29 cellular contexts compared by ENCODE assay signal in genomic region chr3:34066328-34066727, GRCh38.
DNase-seq lines count a peak whose midpoint lies in the region; ATAC-seq, FAIRE-seq and TF ChIP-seq lines count a peak whose summit lies in the region.
"Had no signal": no experiment of that assay in that cellular context is flagged by ENCODE, and none has a peak within 500 bp of the region (broad histone marks: within the 10 kb centered on the region; RNA-seq: fewer than 3 reads in every experiment).

No MANE protein-coding gene starts in this region.

- H3K4me3 ChIP-seq in GM12878 = no peak overlapping the region
- no peak overlapping the region for H3K4me3 ChIP-seq in tibial artery
- H3K4me3 ChIP-seq: MG63, PC-9 had no signal

- SMC1A ChIA-PET in GM12878 (lab: Charles Lee; ENCODE audit: uncharacterized antibody, unreplicated experiment) = interaction anchor here (1.1 to 1.9 kb wide), 4 partner anchors 9 to 49 kb away, joined by 3 to 5 read pairs (median 4); no protein-coding TSS in a partner anchor

- H4K20me1 ChIP-seq in GM12878 (ENCODE audit: control insufficient read depth, insufficient read depth) = no peaks in the 10 kb centered on the region

- no TSS peak for BruUV-seq in GM12878 (replicated peaks; lab: Mats Ljungman, UMichigan)

- H3K79me2 ChIP-seq in GM12878 (ENCODE audit: control insufficient read depth, insufficient read depth, low read length) = no peaks in the 10 kb centered on the region

- in situ Hi-C loops in GM12878 (cut with MboI) = no loop called here

- TF ChIP-seq POLR2A in GM12878 (IDR thresholded peaks at IDR 0.05; ENCODE audit: low read depth, low read length) = no peak

- no peak for TF ChIP-seq EP300 in GM12878 (IDR thresholded peaks at IDR 0.05; ENCODE audit: borderline replicate concordance in 1 of 2, control insufficient read depth in 1 of 2, low read depth in 2 of 2, low read length in 2 of 2)

- FAIRE-seq in GM12878 (lab: Jason Lieb, UNC) = peak; percentile 38
- FAIRE-seq: GM12892, H54, HTR-8/SVneo had no signal

- H3K9me3 ChIP-seq in GM12878 (replicated peaks; ENCODE audit: control insufficient read depth, insufficient read depth, low read length) (no peaks in the 10 kb centered on the region; the same call in 2 of the 3 replicates), tibial artery (no peaks in the 10 kb centered on the region)
- H3K9me3 ChIP-seq: MG63 had no signal

- no peak for DNase-seq in GM12878 (ENCODE audit: low read depth, low spot score)
- DNase-seq in tibial artery = no peak
- no peak for DNase-seq in T-helper 2 cell
- DNase-seq in NCI-H1092 treated with DMSO at 0.1 percent for 48 hours (lab: John Stamatoyannopoulos, UW) = no peak
- no peak for DNase-seq in mesenteric fat pad (ENCODE audit: low spot score)
- DNase-seq: CD8-positive, alpha-beta memory T cell; DMS 273 treated with DMSO at 0.1 percent for 48 hours; DMS79; EL; GF-D8; KBM-7; MG63; NCI-H1417; NCI-H187; NCI-H2081 treated with DMSO at 0.1 percent for 48 hours; NCI-H2171; NCI-H345; NCI-H510A treated with DMSO at 0.1 percent for 48 hours; NCI-H774; NK-92 treated with Interleukin-12 subunit alpha and Interleukin-12 subunit beta, amount 100 ng/mL, for 24 hours; PC-9; Right ventricle myocardium superior; T-cell had no signal

- intact Hi-C loops in GM12878 (cut with micrococcal nuclease; ENCODE audit: unreplicated experiment) (no loop called here), tibial artery (cut with DNase I; ENCODE audit: low total_unique reads) (no loop called here)

- POLR2A ChIA-PET in GM12878 (lab: Charles Lee) = no interaction called here

- H3K4me1 ChIP-seq in GM12878 (ENCODE audit: control insufficient read depth, insufficient read depth, low read length) = peaks cover 9% of the 10 kb centered on the region
- no peaks in the 10 kb centered on the region for H3K4me1 ChIP-seq in tibial artery

- H3K27me3 ChIP-seq in GM12878 (replicated peaks in 1 of 2; ENCODE audit: control insufficient read depth in 2 of 2, insufficient read depth in 2 of 2, low read length in 1 of 2) = no peaks in the 10 kb centered on the region
- no peaks in the 10 kb centered on the region for H3K27me3 ChIP-seq in tibial artery
- H3K27me3 ChIP-seq: MG63 had no signal

- H3K36me3 ChIP-seq in GM12878 (ENCODE audit: control insufficient read depth in 2 of 2, insufficient read depth in 2 of 2, low read length in 1 of 2) (no peaks in the 10 kb centered on the region), tibial artery (no peaks in the 10 kb centered on the region)
- H3K36me3 ChIP-seq: MG63 had no signal

- 0% methylated on average over 2 of the region's 2 CpGs for WGBS in GM12878 (ENCODE audit: insufficient coverage, insufficient replicate concordance, low lambda C conversion rate, missing lambda C conversion rate)

- no peak for TF ChIP-seq RAD21 in GM12878 (IDR thresholded peaks at IDR 0.05; ENCODE audit: insufficient read depth, low read depth, low read length)

- H3K9ac ChIP-seq in GM12878 (ENCODE audit: control insufficient read depth, insufficient read depth, low read length) = no peak overlapping the region

- H3K27ac ChIP-seq in GM12878 (ENCODE audit: control insufficient read depth, insufficient read depth) (no peak overlapping the region), tibial artery (no peak overlapping the region)
- H3K27ac ChIP-seq: C4-2B, PC-9 had no signal

- TF ChIP-seq CTCF in GM12878 (IDR thresholded peaks at IDR 0.05 in 2 of 3, conservative IDR thresholded peaks at IDR 0.05 in 1 of 3; ENCODE audit: control insufficient read depth in 2 of 3, extremely low read depth in 1 of 3, insufficient read depth in 1 of 3, low read depth in 3 of 3, low read length in 3 of 3) (no peak), tibial artery (IDR thresholded peaks at IDR 0.05) (no peak)

- ATAC-seq in GM18867 (IDR thresholded peaks at IDR 0.05; ENCODE audit: unreplicated experiment) (peak; percentile 44), HG03520 (IDR thresholded peaks at IDR 0.05; ENCODE audit: unreplicated experiment) (peak; percentile 40), GM12878 (peak; percentile 56; the same call in 2 of the 3 replicates)
- ATAC-seq: T-cell had no signal

- RAD21 ChIA-PET in GM12878 (lab: Charles Lee; ENCODE audit: unreplicated experiment) = no interaction called here

- no peak overlapping the region for H2AFZ ChIP-seq in GM12878 (ENCODE audit: control insufficient read depth, low read depth, low read length)
- H2AFZ ChIP-seq: PC-9 had no signal

- CTCF ChIA-PET in GM12878 (lab: Yijun Ruan, JAX) = interaction anchor here (0.5 kb wide), 1 partner anchor 183 kb away, joined by 3 read pairs; no protein-coding TSS in a partner anchor

- H3K4me2 ChIP-seq in GM12878 (ENCODE audit: control insufficient read depth, insufficient read depth) = no peak overlapping the region
- H3K4me2 ChIP-seq: PC-9 had no signal

TF ChIP-seq in GM12878, 131 proteins besides CTCF, POLR2A, EP300 and RAD21:
- no peak for TF ChIP-seq REST (IDR thresholded peaks at IDR 0.05; ENCODE audit: low read depth, low read length)
- TF ChIP-seq PAX8 (IDR thresholded peaks at IDR 0.05) = no peak
- TF ChIP-seq NR2F1 (conservative IDR thresholded peaks at IDR 0.05) = no peak
- no peak for TF ChIP-seq CHD2 (IDR thresholded peaks at IDR 0.05; ENCODE audit: borderline replicate concordance, low read depth, low read length)
- no peak for TF ChIP-seq KLF5 (IDR thresholded peaks at IDR 0.05; ENCODE audit: partially characterized antibody)
- TF ChIP-seq ATF7 (IDR thresholded peaks at IDR 0.05; ENCODE audit: low read depth) = no peak
- no peak for TF ChIP-seq POLR2AphosphoS2 (IDR thresholded peaks at IDR 0.05; ENCODE audit: low read depth, low read length)
- TF ChIP-seq GABPA (IDR thresholded peaks at IDR 0.05; ENCODE audit: low read depth) = no peak
- no peak for TF ChIP-seq E4F1 (IDR thresholded peaks at IDR 0.05; ENCODE audit: borderline replicate concordance, partially characterized antibody)
- TF ChIP-seq MEF2A (IDR thresholded peaks at IDR 0.05; ENCODE audit: insufficient read depth, low read depth, low read length) = no peak
- TF ChIP-seq PAX5 (IDR thresholded peaks at IDR 0.05; ENCODE audit: borderline replicate concordance, low read depth, low read length) = no peak
- no peak for TF ChIP-seq NR2C2 (IDR thresholded peaks at IDR 0.05; ENCODE audit: borderline replicate concordance, control insufficient read depth, insufficient read length, low read depth)
